In the genomic region with DNA sequence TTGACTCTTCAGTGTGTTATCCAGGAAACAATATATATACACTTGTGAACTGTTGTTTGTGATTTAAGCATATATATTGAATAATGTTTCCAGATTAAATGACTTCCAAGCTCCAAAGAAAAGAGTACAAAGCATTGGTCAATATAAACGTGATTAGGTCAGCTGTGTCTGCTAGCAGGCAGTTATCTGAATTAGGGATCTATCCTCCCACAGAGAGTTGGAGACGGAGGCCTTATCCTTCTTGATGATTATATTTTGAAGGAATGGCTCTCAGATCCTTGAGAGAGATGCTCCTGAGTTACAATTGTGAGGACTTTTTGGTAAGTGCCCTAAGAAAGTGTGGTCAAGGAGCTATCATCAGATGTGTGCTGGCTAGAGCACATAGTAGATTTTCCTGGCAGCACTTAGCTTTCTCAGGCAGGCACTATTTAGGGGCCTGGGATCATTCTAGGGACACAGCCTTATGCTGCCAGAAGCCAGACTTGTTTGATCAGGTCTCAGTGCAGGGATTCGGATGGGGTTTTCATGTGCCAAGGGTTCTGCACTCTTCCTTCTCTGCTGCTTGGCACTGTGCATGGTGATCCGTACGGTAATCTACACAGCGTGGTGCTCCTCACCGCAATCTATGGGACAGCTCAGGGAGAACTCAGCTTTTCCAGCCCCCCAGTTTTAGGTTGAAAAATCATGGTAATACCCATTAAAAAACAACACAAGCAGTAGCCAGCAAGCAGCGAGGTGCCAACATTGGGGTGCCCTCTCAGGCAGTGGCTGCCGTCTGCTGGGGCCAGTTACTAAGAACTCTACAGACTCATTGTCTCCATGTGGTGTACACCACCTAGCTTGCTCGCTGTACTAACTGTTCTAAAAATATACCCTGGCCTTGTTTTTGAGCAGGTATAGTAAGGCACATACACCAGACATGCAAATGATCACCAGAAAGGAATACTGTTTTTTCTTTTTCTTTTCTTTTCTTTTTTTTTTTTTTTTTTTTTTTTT, we compare ENCODE assay signal across 31 cellular contexts.
"Had no signal": no experiment of that assay in that cellular context is flagged by ENCODE, and none has a peak within 500 bp of the region (broad histone marks: within the 10 kb centered on the region; RNA-seq: fewer than 3 reads in every experiment).

No MANE protein-coding gene starts in this region.

- DNase-seq: activated CD4-positive, alpha-beta T cell treated with anti-CD3 and anti-CD28 coated beads for 48 hours; activated CD4-positive, alpha-beta T cell treated with anti-CD3 and anti-CD28 coated beads, Interleukin-2, amount 50 U/mL, for 48 hours; activated CD8-positive, alpha-beta memory T cell treated with anti-CD3 and anti-CD28 coated beads for 24 hours; activated effector memory CD4-positive, alpha-beta T cell treated with Interleukin-2 at 50 U/mL for 16 hours; activated naive CD4-positive, alpha-beta T cell treated with Interleukin-2 at 50 U/mL for 16 hours; cerebellar nuclear complex; colonic mucosa; effector CD8-positive, alpha-beta T cell; erythroblast; gastrocnemius medialis; head of caudate nucleus; hypothalamus; immature natural killer cell; kidney; lower lobe of right lung; mesenchymal stem cell; natural killer cell; occipital lobe; psoas muscle; stimulated activated CD4-positive, alpha-beta T cell treated with anti-CD3 and anti-CD28 coated beads, Interleukin-15, amount 100 ng/mL, for 24 hours; stimulated activated naive CD4-positive, alpha-beta T cell treated with Interleukin-2 at 50 U/mL for 16 hours; T-helper 9 cell; trophoblast cell; WERI-Rb-1 had no signal

- H3K4me1 ChIP-seq: ascending aorta, colonic mucosa, gastrocnemius medialis, lower lobe of right lung, neural progenitor cell, parathyroid adenoma, psoas muscle had no signal

- H3K27ac ChIP-seq: ascending aorta, cardiac muscle cell, colonic mucosa, gastrocnemius medialis, lower lobe of right lung, neural progenitor cell, parathyroid adenoma, psoas muscle, thoracic aorta, WERI-Rb-1 had no signal

- H3K9me3 ChIP-seq: ascending aorta, colonic mucosa, gastrocnemius medialis, lower lobe of right lung, psoas muscle, thoracic aorta had no signal

- H3K4me3 ChIP-seq: ascending aorta, cardiac muscle cell, colonic mucosa, gastrocnemius medialis, lower lobe of right lung, neural progenitor cell, psoas muscle, smooth muscle cell, thoracic aorta had no signal

- H3K36me3 ChIP-seq: ascending aorta, cardiac muscle cell, colonic mucosa, gastrocnemius medialis, lower lobe of right lung, neural progenitor cell, thoracic aorta, WERI-Rb-1 had no signal

- ATAC-seq: activated CD4-positive, CD25-positive, alpha-beta regulatory T cell treated with anti-CD3 and anti-CD28 coated beads, Interleukin-2, amount 50 U/mL, for 24 hours; gastrocnemius medialis; natural killer cell had no signal

- H3K27me3 ChIP-seq: ascending aorta had no signal
